9 cellular contexts compared by ENCODE assay signal in genomic region chr17:31787857-31788570, GRCh38.
A peak's percentile ranks its signal among the peaks of the same experiment; 100 is the strongest.
DNase-seq lines count a peak whose midpoint lies in the region; ATAC-seq and TF ChIP-seq lines count a peak whose summit lies in the region.
"Had no signal": no experiment of that assay in that cellular context is flagged by ENCODE, and none has a peak within 500 bp of the region (broad histone marks: within the 10 kb centered on the region; RNA-seq: fewer than 3 reads in every experiment).

No MANE protein-coding gene starts in this region.

- no peaks in the 10 kb centered on the region for H3K36me3 ChIP-seq in upper lobe of right lung
- H3K36me3 ChIP-seq: neutrophil had no signal

- no peak overlapping the region for H3K27ac ChIP-seq in upper lobe of right lung
- H3K27ac ChIP-seq: neutrophil had no signal

- intact Hi-C loops in upper lobe of right lung (cut with DNase I), result no loop called here

- TF ChIP-seq CTCF in astrocyte of the spinal cord (IDR thresholded peaks at IDR 0.05; ENCODE audit: low read depth, low read length) (no peak), upper lobe of right lung (IDR thresholded peaks at IDR 0.05) (no peak)

- in situ Hi-C loops in astrocyte of the spinal cord (cut with HindIII; ENCODE audit: low sequenced_read_pairs), result no loop called here

- H3K4me3 ChIP-seq in astrocyte of the spinal cord (ENCODE audit: low read depth, low read length), result no peak overlapping the region
- H3K4me3 ChIP-seq in upper lobe of right lung, result no peak overlapping the region
- H3K4me3 ChIP-seq: GM12878 had no signal

- no peaks in the 10 kb centered on the region for H3K4me1 ChIP-seq in upper lobe of right lung

- H3K9me3 ChIP-seq in upper lobe of right lung, result no peaks in the 10 kb centered on the region
- H3K9me3 ChIP-seq: neutrophil had no signal

- DNase-seq in HS-27A (ENCODE audit: low read depth) (peak; percentile 17), astrocyte of the spinal cord (ENCODE audit: low read depth, low spot score) (peak; percentile 76), iris pigment epithelial cell (ENCODE audit: low read depth) (peak; percentile 93), upper lobe of right lung (peak; percentile 66), NCI-H146 treated with DMSO at 0.1 percent for 48 hours (lab: John Stamatoyannopoulos, UW; ENCODE audit: unreplicated experiment) (no peak)

- H3K27me3 ChIP-seq in upper lobe of right lung, result no peaks in the 10 kb centered on the region
- H3K27me3 ChIP-seq: neutrophil had no signal

- peak; percentile 80 for ATAC-seq in upper lobe of right lung
- ATAC-seq in GM19328 (IDR thresholded peaks at IDR 0.05; ENCODE audit: unreplicated experiment), result no peak
- no peak for ATAC-seq in GM18868 (IDR thresholded peaks at IDR 0.05; ENCODE audit: unreplicated experiment)
- ATAC-seq: GM12878 had no signal
